9 cellular contexts compared by ENCODE assay signal in the genomic region with DNA sequence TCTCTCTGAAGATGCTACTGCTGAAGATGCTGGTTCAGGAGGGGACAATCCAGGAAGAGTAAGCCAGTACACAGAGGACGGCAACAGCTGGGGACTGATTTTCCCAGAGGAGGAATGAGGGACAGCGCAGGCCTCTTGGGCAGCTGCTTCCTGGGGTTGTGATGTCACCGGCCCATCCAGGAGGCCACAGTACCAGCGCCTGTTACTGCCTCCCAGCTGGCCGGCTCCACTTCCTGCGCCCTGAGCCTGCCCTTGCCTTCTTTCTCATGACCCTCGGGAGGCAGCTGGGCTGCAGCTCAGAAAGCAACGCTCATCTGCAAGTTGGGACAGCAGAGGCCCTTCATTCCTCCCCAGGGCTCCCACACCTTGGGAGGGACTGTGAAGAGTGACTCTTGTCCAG. TPM values are rescaled to one million over a fixed set of nuclear protein-coding genes. Genes with fewer than 3 reads are reported as not detected.
DNase-seq lines count a peak whose midpoint lies in the region; ATAC-seq and TF ChIP-seq lines count a peak whose summit lies in the region.
"Had no signal": no experiment of that assay in that cellular context is flagged by ENCODE, and none has a peak within 500 bp of the region (broad histone marks: within the 10 kb centered on the region; RNA-seq: fewer than 3 reads in every experiment).

No MANE protein-coding gene starts in this region.

- peak overlapping the region; percentile 50 for H3K9ac ChIP-seq in BLaER1
- H3K9ac ChIP-seq in neural progenitor cell: no peak overlapping the region

- H3K36me3 ChIP-seq in BLaER1 (no peaks in the 10 kb centered on the region), neural progenitor cell (no peaks in the 10 kb centered on the region)

- ATAC-seq in WTC11: peak; percentile 43; the same call in 1 of the 2 replicates

- H3K4me1 ChIP-seq in BLaER1: peaks cover 76% of the 10 kb centered on the region
- no peaks in the 10 kb centered on the region for H3K4me1 ChIP-seq in neural progenitor cell

- no peak overlapping the region for H3K4me3 Mint-ChIP-seq in WTC11
- peak overlapping the region; percentile 50 for H3K4me3 Mint-ChIP-seq in neural progenitor cell

- H3K27me3 Mint-ChIP-seq in WTC11 (ENCODE audit: low read depth) (no peaks in the 10 kb centered on the region; the same call in 1 of the 2 replicates), neural progenitor cell (ENCODE audit: insufficient read depth, low read depth) (no peaks in the 10 kb centered on the region)

- POLR2A ChIA-PET in WTC11 (lab: Charles Lee): no interaction called here

- H3K4me1 Mint-ChIP-seq in WTC11: peaks cover 23% of the 10 kb centered on the region
- peaks cover 27% of the 10 kb centered on the region for H3K4me1 Mint-ChIP-seq in neural progenitor cell

- H3K27ac ChIP-seq in BLaER1: peak overlapping the region; percentile 83
- peak overlapping the region; percentile 62 for H3K27ac ChIP-seq in neural progenitor cell

- no peaks in the 10 kb centered on the region for H3K27me3 ChIP-seq in BLaER1
- H3K27me3 ChIP-seq in neural progenitor cell: no peaks in the 10 kb centered on the region

- H4K20me1 ChIP-seq in BLaER1 (no peaks in the 10 kb centered on the region), neural progenitor cell (ENCODE audit: low read depth) (no peaks in the 10 kb centered on the region)

- DNase-seq in WTC11 (ENCODE audit: low spot score) (no peak), globus pallidus (ENCODE audit: low spot score) (peak; percentile 78), neural progenitor cell (ENCODE audit: low spot score) (no peak), KG1 (lab: John Stamatoyannopoulos, UW) (no peak), RPMI8226 (no peak), NCI-H2029 treated with DMSO at 0.1 percent for 48 hours (lab: John Stamatoyannopoulos, UW) (no peak), HT-29 (ENCODE audit: low spot score) (no peak)
- DNase-seq: activated T-cell treated with anti-CD3 and anti-CD28 coated beads, Interleukin-2, amount 50 U/mL, for 48 hours had no signal

- H2AFZ ChIP-seq in neural progenitor cell (replicated peaks): peak overlapping the region; percentile 27

- no peaks in the 10 kb centered on the region for H3K36me3 Mint-ChIP-seq in WTC11
- H3K36me3 Mint-ChIP-seq in neural progenitor cell: no peaks in the 10 kb centered on the region

- H3K27ac Mint-ChIP-seq in WTC11: no peak overlapping the region
- H3K27ac Mint-ChIP-seq in neural progenitor cell: peak overlapping the region; percentile 89

- no peaks in the 10 kb centered on the region for H3F3A ChIP-seq in neural progenitor cell (ENCODE audit: low read depth)

- CTCF ChIA-PET in WTC11 (lab: Charles Lee): interaction anchor here (0.6 to 1.9 kb wide), 9 partner anchors 10 to 101 kb away, joined by 3 to 6 read pairs (median 3); partner anchors contain the start of gene ASAP3

- no peak for TF ChIP-seq CTCF in WTC11 (IDR thresholded peaks at IDR 0.05)
- no peak for TF ChIP-seq CTCF in neural progenitor cell (IDR thresholded peaks at IDR 0.05)

- H3K4me3 ChIP-seq in BLaER1: no peak overlapping the region
- H3K4me3 ChIP-seq in neural progenitor cell: no peak overlapping the region

- H3K79me2 ChIP-seq in neural progenitor cell (ENCODE audit: low read depth): no peaks in the 10 kb centered on the region

- H3K9me3 Mint-ChIP-seq in WTC11 (no peaks in the 10 kb centered on the region), neural progenitor cell (no peaks in the 10 kb centered on the region)

- H3K4me2 ChIP-seq in BLaER1 (peak overlapping the region; percentile 75), neural progenitor cell (no peak overlapping the region)

- H3K9me3 ChIP-seq in BLaER1 (no peaks in the 10 kb centered on the region), neural progenitor cell (ENCODE audit: low read depth) (no peaks in the 10 kb centered on the region)

TF ChIP-seq in WTC11, 78 proteins besides CTCF, POLR2A, EP300 and RAD21 (continues in another document):
- TF ChIP-seq ATF1 (CRISPR knock-in tag; IDR thresholded peaks at IDR 0.05): no peak
- TF ChIP-seq IRF1 (CRISPR knock-in tag; IDR thresholded peaks at IDR 0.05): no peak
- TF ChIP-seq, protein P1, sequence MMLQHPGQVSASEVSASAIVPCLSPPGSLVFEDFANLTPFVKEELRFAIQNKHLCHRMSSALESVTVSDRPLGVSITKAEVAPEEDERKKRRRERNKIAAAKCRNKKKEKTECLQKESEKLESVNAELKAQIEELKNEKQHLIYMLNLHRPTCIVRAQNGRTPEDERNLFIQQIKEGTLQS (CRISPR knock-in tag; conservative IDR thresholded peaks at IDR 0.05): no peak
- TF ChIP-seq KAT7 (CRISPR knock-in tag; IDR thresholded peaks at IDR 0.05; ENCODE audit: borderline replicate concordance): no peak
- TF ChIP-seq ZNF416 (CRISPR knock-in tag; IDR thresholded peaks at IDR 0.05): no peak
- no peak for TF ChIP-seq TEAD1 (CRISPR knock-in tag; IDR thresholded peaks at IDR 0.05)
- no peak for TF ChIP-seq ZNF232 (CRISPR knock-in tag; IDR thresholded peaks at IDR 0.05)
- TF ChIP-seq, protein P2, sequence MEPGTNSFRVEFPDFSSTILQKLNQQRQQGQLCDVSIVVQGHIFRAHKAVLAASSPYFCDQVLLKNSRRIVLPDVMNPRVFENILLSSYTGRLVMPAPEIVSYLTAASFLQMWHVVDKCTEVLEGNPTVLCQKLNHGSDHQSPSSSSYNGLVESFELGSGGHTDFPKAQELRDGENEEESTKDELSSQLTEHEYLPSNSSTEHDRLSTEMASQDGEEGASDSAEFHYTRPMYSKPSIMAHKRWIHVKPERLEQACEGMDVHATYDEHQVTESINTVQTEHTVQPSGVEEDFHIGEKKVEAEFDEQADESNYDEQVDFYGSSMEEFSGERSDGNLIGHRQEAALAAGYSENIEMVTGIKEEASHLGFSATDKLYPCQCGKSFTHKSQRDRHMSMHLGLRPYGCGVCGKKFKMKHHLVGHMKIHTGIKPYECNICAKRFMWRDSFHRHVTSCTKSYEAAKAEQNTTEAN (CRISPR knock-in tag; IDR thresholded peaks at IDR 0.05): no peak
- TF ChIP-seq ZNF138 (CRISPR knock-in tag; conservative IDR thresholded peaks at IDR 0.05): no peak
- no peak for TF ChIP-seq ERG (CRISPR knock-in tag; IDR thresholded peaks at IDR 0.05)
- no peak for TF ChIP-seq ZNF532 (CRISPR knock-in tag; IDR thresholded peaks at IDR 0.05; ENCODE audit: borderline replicate concordance)
- no peak for TF ChIP-seq NFATC4 (CRISPR knock-in tag; IDR thresholded peaks at IDR 0.05)

RNA-seq across cellular contexts. Expression of gene ID3, which starts 21.9 kb away (rescaled TPM):
- total RNA-seq in WTC11 (2021) (168 to 278 TPM (median 273 TPM) in 3 replicates), neural progenitor cell (ENCODE audit: low replicate concordance) (99.9 and 235 TPM in 2 replicates)
- total RNA-seq in HT-29 (2014; rRNA removed; shearing (Covaris generic)): 1.3 and 3.4 TPM in 2 replicates

RNA-seq across cellular contexts. Expression of gene E2F2, which starts 50.2 kb away (rescaled TPM):
- total RNA-seq in WTC11 (2021): 4.9 to 5.6 TPM (median 5.4 TPM) in 3 replicates
- total RNA-seq in neural progenitor cell (ENCODE audit: low replicate concordance): 3.4 and 7.0 TPM in 2 replicates
- total RNA-seq in HT-29 (2014; rRNA removed; shearing (Covaris generic)): 4.7 TPM in 2 replicates

Comparison
In these comparisons a context has a peak if more than half of its experiments do, and no peak if none do; other contexts are left out.
1. RNA of gene ID3, which starts 21.9 kb away (total RNA-seq): 168 to 278 TPM in WTC11 and 99.9 to 235 TPM in neural progenitor cell; 1.3 to 3.4 TPM in HT-29; every median in the first group is over 10 times any median in the second.